In genomic region chr2:42829556-42830510, GRCh38 we compare ENCODE assay signal across 11 cellular contexts. TPM values are rescaled to one million over a fixed set of nuclear protein-coding genes. Genes with fewer than 3 reads are reported as not detected.
DNase-seq lines count a peak whose midpoint lies in the region; ATAC-seq and TF ChIP-seq lines count a peak whose summit lies in the region.
"Had no signal": no experiment of that assay in that cellular context is flagged by ENCODE, and none has a peak within 500 bp of the region (broad histone marks: within the 10 kb centered on the region; RNA-seq: fewer than 3 reads in every experiment).

No MANE protein-coding gene starts in this region.

- H3K4me1 ChIP-seq in suprapubic skin, result peaks cover 37% of the 10 kb centered on the region

- H3K9me3 ChIP-seq in suprapubic skin, result no peaks in the 10 kb centered on the region
- H3K9me3 ChIP-seq: gastrocnemius medialis, sigmoid colon had no signal

- intact Hi-C loops in posterior cingulate gyrus (cut with DNase I), result loop anchor here (1.0 to 10.0 kb wide), 7 partner anchors 117 to 777 kb away; no protein-coding TSS in a partner anchor

- TF ChIP-seq EP300 in suprapubic skin (IDR thresholded peaks at IDR 0.05), result no peak

- POLR2A ChIA-PET in RWPE1 (lab: Yijun Ruan, JAX; ENCODE audit: low non-redundant PET), result no interaction called here

- no peaks in the 10 kb centered on the region for H3K36me3 ChIP-seq in suprapubic skin
- H3K36me3 ChIP-seq: gastrocnemius medialis, sigmoid colon had no signal

- no peak overlapping the region for H3K4me3 ChIP-seq in suprapubic skin
- H3K4me3 ChIP-seq: gastrocnemius medialis, sigmoid colon had no signal

- CTCF ChIA-PET in RWPE1 (lab: Yijun Ruan, JAX), result interaction anchor here (0.5 to 1.7 kb wide), 5 partner anchors 8 to 711 kb away, joined by 3 to 5 read pairs (median 3); no protein-coding TSS in a partner anchor

- WGBS in suprapubic skin, result 34% methylated on average over 5 of the region's 5 CpGs

- no peak for TF ChIP-seq POLR2A in suprapubic skin (IDR thresholded peaks at IDR 0.05)

- ATAC-seq in left lobe of liver, result no peak
- ATAC-seq in HG03460 (IDR thresholded peaks at IDR 0.05; ENCODE audit: unreplicated experiment), result no peak

- no peaks in the 10 kb centered on the region for H3K27me3 ChIP-seq in suprapubic skin
- H3K27me3 ChIP-seq: gastrocnemius medialis, sigmoid colon had no signal

- peak; percentile 15 for DNase-seq in DMS 273 (lab: John Stamatoyannopoulos, UW; ENCODE audit: unreplicated experiment)
- no peak for DNase-seq in DMS 273 treated with DMSO at 0.1 percent for 48 hours (lab: John Stamatoyannopoulos, UW)
- DNase-seq in RWPE1 (ENCODE audit: low spot score), result no peak
- DNase-seq in left lobe of liver (ENCODE audit: low spot score), result peak; percentile 39
- no peak for DNase-seq in suprapubic skin (ENCODE audit: low spot score in 2 of 2)
- DNase-seq in posterior cingulate gyrus, result no peak
- DNase-seq in ecto neural progenitor cell (ENCODE audit: low spot score), result no peak

- H3K27ac ChIP-seq in RWPE1, result peak overlapping the region; percentile 72
- peak overlapping the region; percentile 81 for H3K27ac ChIP-seq in suprapubic skin
- H3K27ac ChIP-seq: 22Rv1 had no signal

- TF ChIP-seq CTCF in RWPE1 (conservative IDR thresholded peaks at IDR 0.05; ENCODE audit: low read depth), result no peak
- no peak for TF ChIP-seq CTCF in suprapubic skin (IDR thresholded peaks at IDR 0.05)

RNA-seq across cellular contexts. Expression of gene HAAO, which starts 37.5 kb away (rescaled TPM):
- total RNA-seq in left lobe of liver (188 TPM), suprapubic skin (1 to 10 TPM; 3.9 to 6.6 (median 4.3) TPM)

Comparison
In these comparisons a context has a peak if more than half of its experiments do, and no peak if none do; other contexts are left out.
1. DNase-seq: peak in DMS 273 (single experiment) and left lobe of liver (single experiment); none in DMS 273 treated with DMSO at 0.1 percent for 48 hours (single experiment), RWPE1 (single experiment), suprapubic skin (0 of 2), posterior cingulate gyrus (0 of 10) and ecto neural progenitor cell (single experiment).
2. RNA of gene HAAO, which starts 37.5 kb away (total RNA-seq): 188 TPM in left lobe of liver (single experiment); 3.9 to 6.6 TPM in suprapubic skin; every median in the first group is over 10 times any median in the second.